In genomic region chr12:114508529-114509129, GRCh38 we compare ENCODE assay signal across 8 cellular contexts.
A peak's percentile ranks its signal among the peaks of the same experiment; 100 is the strongest.
DNase-seq lines count a peak whose midpoint lies in the region; ATAC-seq lines count a peak whose summit lies in the region.

No MANE protein-coding gene starts in this region.

- DNase-seq in C1 segment of cervical spinal cord (lab: John Stamatoyannopoulos, UW) (peak in 11 of 14 donors; percentile 5 to 56 (median 29)), H4 (ENCODE audit: low spot score) (peak; percentile 65), NCI-H345 (lab: John Stamatoyannopoulos, UW) (peak; percentile 86), cerebellum (ENCODE audit: low spot score) (peak; percentile 55), left lobe of liver (ENCODE audit: low spot score) (peak; percentile 72)
- peak; percentile 27 for DNase-seq in activated CD4-positive, alpha-beta T cell treated with anti-CD3 and anti-CD28 coated beads for 1 hour
- peak; percentile 41 to 53 for DNase-seq in stimulated activated CD4-positive, alpha-beta T cell treated with anti-CD3 and anti-CD28 coated beads, Interleukin-4, amount 100 ng/mL, for 48 hours (ENCODE audit: low read depth in 2 of 2)

- ATAC-seq in left lobe of liver: peak; percentile 98
- ATAC-seq in HG02885 (IDR thresholded peaks at IDR 0.05; ENCODE audit: poor library complexity, unreplicated experiment): no peak

Comparison
In these comparisons a context has a peak if more than half of its experiments do, and no peak if none do; other contexts are left out.
1. DNase-seq: peak in every context shown above with its lines; median percentile 86 in NCI-H345; 72 in left lobe of liver; 65 in H4; 55 in cerebellum; 47 in stimulated activated CD4-positive, alpha-beta T cell treated with anti-CD3 and anti-CD28 coated beads, Interleukin-4, amount 100 ng/mL, for 48 hours; 29 in C1 segment of cervical spinal cord; 27 in activated CD4-positive, alpha-beta T cell treated with anti-CD3 and anti-CD28 coated beads for 1 hour.